In the genomic region with DNA sequence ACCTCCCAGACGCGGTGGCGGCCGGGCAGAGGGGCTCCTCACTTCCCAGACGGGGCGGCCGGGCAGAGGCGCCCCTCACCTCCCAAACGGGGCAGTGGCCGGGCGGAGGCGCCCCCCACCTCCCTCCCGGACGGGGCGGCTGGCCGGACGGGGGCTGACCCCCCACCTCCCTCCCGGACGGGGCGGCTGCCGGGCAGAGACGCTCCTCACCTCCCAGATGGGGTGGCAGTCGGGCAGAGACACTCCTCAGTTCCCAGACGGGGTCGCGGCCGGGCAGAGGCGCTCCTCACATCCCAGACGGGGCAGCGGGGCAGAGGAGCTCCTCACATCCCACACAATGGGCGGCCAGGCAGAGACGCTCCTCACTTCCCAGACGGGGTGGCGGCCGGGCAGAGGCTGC, we compare ENCODE assay signal across 9 cellular contexts. TPM values are rescaled to one million over a fixed set of nuclear protein-coding genes. Genes with fewer than 3 reads are reported as not detected.
"Had no signal": no experiment of that assay in that cellular context is flagged by ENCODE, and none has a peak within 500 bp of the region (broad histone marks: within the 10 kb centered on the region; RNA-seq: fewer than 3 reads in every experiment).

No MANE protein-coding gene starts in this region.

RNA-seq across cellular contexts. Expression of a gene that starts 45.1 kb away (rescaled TPM):
- total RNA-seq: activated CD4-positive, alpha-beta T cell treated with anti-CD3 and anti-CD28 coated beads for 36 hours; activated CD4-positive, alpha-beta T cell treated with anti-CD3 and anti-CD28 coated beads, Interleukin-2, amount 10 ng/mL, durations not matched to agents 7 days and 5 days; activated naive CD8-positive, alpha-beta T cell treated with anti-CD3 and anti-CD28 coated beads for 36 hours; activated T-cell treated with anti-CD3 and anti-CD28 coated beads, Interleukin-2, amount 50 U/mL, for 4 hours; aorta; LHCN-M2; NCI-H460; T-cell; T-helper 17 cell had no signal
- polyA plus RNA-seq: aorta had no signal

RNA-seq across cellular contexts. Expression of a gene that starts 58.0 kb away (rescaled TPM):
- total RNA-seq: T-helper 17 cell had no signal
